Comparison of ENCODE assay signal across 26 cellular contexts in genomic region chr19:2693492-2693891, GRCh38. TPM values are rescaled to one million over a fixed set of nuclear protein-coding genes. Genes with fewer than 3 reads are reported as not detected.
DNase-seq lines count a peak whose midpoint lies in the region; ATAC-seq and TF ChIP-seq lines count a peak whose summit lies in the region.
"Had no signal": no experiment of that assay in that cellular context is flagged by ENCODE, and none has a peak within 500 bp of the region (broad histone marks: within the 10 kb centered on the region; RNA-seq: fewer than 3 reads in every experiment).

No MANE protein-coding gene starts in this region.

- H3K27ac ChIP-seq in H9 (ENCODE audit: insufficient read length, low read depth, low read length) (no peak overlapping the region), angular gyrus (ENCODE audit: low read depth, low read length) (peak overlapping the region; percentile 96), right atrium auricular region (peak overlapping the region; percentile 83 to 94)
- H3K27ac ChIP-seq: brain microvascular endothelial cell had no signal

- no peaks in the 10 kb centered on the region for H3K79me1 ChIP-seq in H9 (ENCODE audit: insufficient read depth, low read depth, low read length, poor library complexity, severe bottlenecking)

- no peak overlapping the region for H3K14ac ChIP-seq in H9 (ENCODE audit: insufficient read depth, low read length)

- no peak overlapping the region for H2AK5ac ChIP-seq in H9 (ENCODE audit: insufficient read length, low read length)

- H3T11ph ChIP-seq in H9 (ENCODE audit: low read length) = no peak overlapping the region

- H3K9me3 Mint-ChIP-seq in H9 = no peaks in the 10 kb centered on the region
- no peaks in the 10 kb centered on the region for H3K9me3 Mint-ChIP-seq in stimulated activated naive B cell treated with anti-CD40 and anti-IgM and Interleukin-4, amounts not matched to agents 10 μg/mL and 1 μg/mL and 100 μg/mL, for 72 hours
- H3K9me3 Mint-ChIP-seq: activated CD8-positive, alpha-beta T cell treated with anti-CD3 and anti-CD28 coated beads for 36 hours; activated T-helper 1 cell treated with anti-CD3 and anti-CD28 coated beads, Interleukin-12 subunit alpha, Interleukin-12 subunit beta, Interleukin-2, Interleukin-4 antibody, amounts not matched to agents 30 ng/mL and 10 ng/mL and 1 ng/mL, durations not matched to agents 14 hours and 24 hours and 36 hours; naive thymus-derived CD8-positive, alpha-beta T cell had no signal

- H3K4me1 Mint-ChIP-seq in H9 = no peaks in the 10 kb centered on the region
- H3K4me1 Mint-ChIP-seq in stimulated activated naive B cell treated with anti-CD40 and anti-IgM and Interleukin-4, amounts not matched to agents 10 μg/mL and 1 μg/mL and 100 μg/mL, for 72 hours = peaks cover 35 to 74% of the 10 kb centered on the region in 2 donors

- no peak overlapping the region for H4K91ac ChIP-seq in H9 (ENCODE audit: insufficient read length, low read depth, low read length)

- TF ChIP-seq CTCF in H9 (conservative IDR thresholded peaks at IDR 0.05) = no peak
- no peak for TF ChIP-seq CTCF in right atrium auricular region (IDR thresholded peaks at IDR 0.05)

- DNase-seq in H9 = no peak
- no peak for DNase-seq in right atrium auricular region (ENCODE audit: low spot score)
- no peak for DNase-seq in stimulated activated naive B cell treated with anti-CD40 and anti-IgM and Interleukin-4, amounts not matched to agents 10 μg/mL and 1 μg/mL and 100 μg/mL, for 72 hours
- no peak for DNase-seq in SHP77 (lab: John Stamatoyannopoulos, UW)
- DNase-seq: ACHN; activated CD4-positive, alpha-beta T cell treated with anti-CD3 and anti-CD28 coated beads for 36 hours; activated CD8-positive, alpha-beta memory T cell treated with anti-CD3 and anti-CD28 coated beads, Interleukin-2, amount 50 U/mL, for 48 hours; activated CD8-positive, alpha-beta T cell treated with anti-CD3 and anti-CD28 coated beads for 36 hours; activated naive CD4-positive, alpha-beta T cell treated with Interleukin-2 at 50 U/mL for 16 hours; brain microvascular endothelial cell; DMS153; H7; Karpas-422; midbrain; naive thymus-derived CD8-positive, alpha-beta T cell; NCI-H1436 treated with DMSO at 0.1 percent for 48 hours; NCI-H2081 treated with DMSO at 0.1 percent for 48 hours; SIG-M5; stimulated activated CD4-positive, alpha-beta T cell treated with anti-CD3 and anti-CD28 coated beads, Interleukin-15, amount 100 ng/mL, for 24 hours; stimulated activated CD4-positive, alpha-beta T cell treated with anti-CD3 and anti-CD28 coated beads, Interleukin-4, amount 100 ng/mL, for 4 hours had no signal

- no peak overlapping the region for H3K4ac ChIP-seq in H9 (ENCODE audit: low read depth, low read length)

- H3K56ac ChIP-seq in H9 (ENCODE audit: insufficient read length, low read depth, low read length) = no peak overlapping the region

- no peak overlapping the region for H3K18ac ChIP-seq in H9 (ENCODE audit: insufficient read length, low read depth, low read length)

- no peaks in the 10 kb centered on the region for H3K36me3 Mint-ChIP-seq in H9 (ENCODE audit: insufficient read depth in 1 of 3, low read depth in 3 of 3)
- H3K36me3 Mint-ChIP-seq in stimulated activated naive B cell treated with anti-CD40 and anti-IgM and Interleukin-4, amounts not matched to agents 10 μg/mL and 1 μg/mL and 100 μg/mL, for 72 hours = peaks cover 2 to 3% of the 10 kb centered on the region in 2 donors

- H3K9ac ChIP-seq in H9 (ENCODE audit: extremely low read depth, insufficient read length, low read length) = peak overlapping the region; percentile 26

- H3K4me3 ChIP-seq in right atrium auricular region = no peak overlapping the region

- H2BK5ac ChIP-seq in H9 (ENCODE audit: insufficient read length, low read length) = no peak overlapping the region

- H3K4me2 ChIP-seq in H9 (ENCODE audit: insufficient read depth, insufficient read length, low read length) = no peak overlapping the region

- H2BK12ac ChIP-seq in H9 (ENCODE audit: insufficient read length, low read depth, low read length) = no peak overlapping the region

- H3K27me3 ChIP-seq in H9 (ENCODE audit: insufficient read depth, low read length) (no peaks in the 10 kb centered on the region), right atrium auricular region (no peaks in the 10 kb centered on the region)
- H3K27me3 ChIP-seq: brain microvascular endothelial cell had no signal

- ATAC-seq in stimulated activated naive B cell treated with anti-CD40 and anti-IgM and Interleukin-4, amounts not matched to agents 10 μg/mL and 1 μg/mL and 100 μg/mL, for 72 hours (replicated peaks) = no peak
- ATAC-seq in HG03097 (IDR thresholded peaks at IDR 0.05; ENCODE audit: low FRiP score, unreplicated experiment) = no peak
- ATAC-seq in HG03432 (IDR thresholded peaks at IDR 0.05; ENCODE audit: unreplicated experiment) = no peak
- ATAC-seq: activated CD4-positive, alpha-beta T cell treated with anti-CD3 and anti-CD28 coated beads for 36 hours; activated CD8-positive, alpha-beta T cell treated with anti-CD3 and anti-CD28 coated beads for 36 hours; left lobe of liver; naive thymus-derived CD8-positive, alpha-beta T cell; Panc1 had no signal

- no peak overlapping the region for H2BK15ac ChIP-seq in H9 (ENCODE audit: low read depth, low read length)

- no peak overlapping the region for H4K8ac ChIP-seq in H9 (replicated peaks; ENCODE audit: insufficient read length, low read depth, low read length)

- no CpG with 5 or more reads among the region's 7 CpGs for WGBS in H9 (ENCODE audit: extremely low coverage, insufficient read length, low lambda C conversion rate)

- H3K4me1 ChIP-seq in H9 (ENCODE audit: insufficient read depth, low read length) = no peaks in the 10 kb centered on the region
- peaks cover 0 to 22% of the 10 kb centered on the region in 2 donors for H3K4me1 ChIP-seq in right atrium auricular region

- no peaks in the 10 kb centered on the region for H3K23me2 ChIP-seq in H9 (ENCODE audit: insufficient read length, low read depth, low read length, poor library complexity, severe bottlenecking)

- H3K27ac Mint-ChIP-seq in H9 = no peak overlapping the region
- peak overlapping the region; percentile 98 for H3K27ac Mint-ChIP-seq in stimulated activated naive B cell treated with anti-CD40 and anti-IgM and Interleukin-4, amounts not matched to agents 10 μg/mL and 1 μg/mL and 100 μg/mL, for 72 hours
- H3K27ac Mint-ChIP-seq: activated CD4-positive, alpha-beta T cell treated with anti-CD3 and anti-CD28 coated beads for 36 hours; activated CD8-positive, alpha-beta T cell treated with anti-CD3 and anti-CD28 coated beads for 36 hours; activated T-helper 1 cell treated with anti-CD3 and anti-CD28 coated beads, Interleukin-12 subunit alpha, Interleukin-12 subunit beta, Interleukin-2, Interleukin-4 antibody, amounts not matched to agents 30 ng/mL and 10 ng/mL and 1 ng/mL, durations not matched to agents 14 hours and 24 hours and 36 hours had no signal

- H2BK20ac ChIP-seq in H9 (ENCODE audit: low read depth, low read length, poor library complexity, severe bottlenecking) = no peak overlapping the region

- no peaks in the 10 kb centered on the region for H3K79me2 ChIP-seq in H9 (ENCODE audit: insufficient read depth, low read length)

- no peaks in the 10 kb centered on the region for H3K36me3 ChIP-seq in right atrium auricular region
- H3K36me3 ChIP-seq: brain microvascular endothelial cell had no signal

- H4K5ac ChIP-seq in H9 (ENCODE audit: insufficient read length, low read depth, low read length) = no peak overlapping the region

- no peak overlapping the region for H2AFZ ChIP-seq in H9 (ENCODE audit: low read length)

- H4K20me1 ChIP-seq in H9 (ENCODE audit: control insufficient read depth, insufficient read depth, insufficient read length) = no peaks in the 10 kb centered on the region

- H3K9me3 ChIP-seq in H9 (ENCODE audit: control insufficient read depth, low read depth, low read length) (no peaks in the 10 kb centered on the region), right atrium auricular region (no peaks in the 10 kb centered on the region)

- no peak overlapping the region for H2BK120ac ChIP-seq in H9 (ENCODE audit: low read depth, low read length, poor library complexity, severe bottlenecking)

- peaks cover 2% of the 10 kb centered on the region; the same call in 1 of the 2 replicates for H3K27me3 Mint-ChIP-seq in H9 (ENCODE audit: low read depth)
- no peaks in the 10 kb centered on the region for H3K27me3 Mint-ChIP-seq in stimulated activated naive B cell treated with anti-CD40 and anti-IgM and Interleukin-4, amounts not matched to agents 10 μg/mL and 1 μg/mL and 100 μg/mL, for 72 hours
- H3K27me3 Mint-ChIP-seq: activated CD4-positive, alpha-beta T cell treated with anti-CD3 and anti-CD28 coated beads for 36 hours; activated CD8-positive, alpha-beta T cell treated with anti-CD3 and anti-CD28 coated beads for 36 hours; naive thymus-derived CD8-positive, alpha-beta T cell had no signal

- no peak overlapping the region for H3K23ac ChIP-seq in H9 (ENCODE audit: insufficient read length, low read depth, low read length)

- H3K4me3 Mint-ChIP-seq in H9 = no peak overlapping the region
- H3K4me3 Mint-ChIP-seq in stimulated activated naive B cell treated with anti-CD40 and anti-IgM and Interleukin-4, amounts not matched to agents 10 μg/mL and 1 μg/mL and 100 μg/mL, for 72 hours = no peak overlapping the region
- H3K4me3 Mint-ChIP-seq: activated CD4-positive, alpha-beta T cell treated with anti-CD3 and anti-CD28 coated beads for 36 hours; activated CD8-positive, alpha-beta T cell treated with anti-CD3 and anti-CD28 coated beads for 36 hours; activated T-helper 1 cell treated with anti-CD3 and anti-CD28 coated beads, Interleukin-12 subunit alpha, Interleukin-12 subunit beta, Interleukin-2, Interleukin-4 antibody, amounts not matched to agents 30 ng/mL and 10 ng/mL and 1 ng/mL, durations not matched to agents 14 hours and 24 hours and 36 hours had no signal

RNA-seq across cellular contexts. Expression of gene GNG7, which starts 9.0 kb away (rescaled TPM):
- total RNA-seq in H9 (2021) (7.4 and 7.7 TPM in 2 replicates), right atrium auricular region (10 to 100 TPM; 18.0 to 22.8 TPM)

RNA-seq across cellular contexts. Expression of gene DIRAS1, which starts 27.7 kb away (rescaled TPM):
- total RNA-seq in H9 (2021) (7.8 and 9.7 TPM in 2 replicates), right atrium auricular region (10 to 100 TPM; 36.5 to 58.0 TPM)
- total RNA-seq: activated T-helper 1 cell treated with anti-CD3 and anti-CD28 coated beads, Interleukin-12 subunit alpha, Interleukin-12 subunit beta, Interleukin-2, Interleukin-4 antibody, amounts not matched to agents 30 ng/mL and 10 ng/mL and 1 ng/mL, durations not matched to agents 14 hours and 24 hours and 36 hours had no signal

RNA-seq across cellular contexts. Expression of gene SLC39A3, which starts 46.3 kb away (rescaled TPM):
- total RNA-seq in H9 (2021) (32.4 and 33.8 TPM in 2 replicates), right atrium auricular region (10 to 100 TPM; 22.9 to 38.0 TPM)
